13 cellular contexts compared by ENCODE assay signal in the genomic region with DNA sequence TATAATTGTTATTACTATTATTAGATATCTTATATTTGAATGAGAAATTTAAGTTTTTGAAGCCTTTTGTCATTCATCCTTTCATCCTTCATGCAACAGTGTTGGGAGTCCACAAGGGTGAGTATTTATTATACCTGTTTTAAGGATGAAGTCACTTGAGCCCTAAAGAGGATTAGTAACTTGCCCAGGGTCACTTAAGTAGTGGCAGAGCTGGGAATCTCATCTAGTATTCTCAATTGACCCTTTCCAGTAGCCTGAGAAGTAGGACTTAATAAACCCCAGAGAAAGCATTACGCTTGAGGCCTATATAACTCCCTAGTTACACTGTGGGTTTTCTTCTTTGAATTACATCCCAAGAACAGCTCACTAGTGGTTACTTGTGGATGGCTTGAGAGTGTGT.
DNase-seq lines count a peak whose midpoint lies in the region; ATAC-seq and TF ChIP-seq lines count a peak whose summit lies in the region.
"Had no signal": no experiment of that assay in that cellular context is flagged by ENCODE, and none has a peak within 500 bp of the region (broad histone marks: within the 10 kb centered on the region; RNA-seq: fewer than 3 reads in every experiment).

No MANE protein-coding gene starts in this region.

- H3K4ac ChIP-seq in mesendoderm (ENCODE audit: low read depth, low read length): no peak overlapping the region

- no peak overlapping the region for H2BK15ac ChIP-seq in mesendoderm (replicated peaks; ENCODE audit: low read depth)

- H3K4me2 ChIP-seq in mesendoderm (ENCODE audit: low read length): no peak overlapping the region
- H3K4me2 ChIP-seq: GM23338 had no signal

- no peaks in the 10 kb centered on the region for H3K79me2 ChIP-seq in mesendoderm (ENCODE audit: control insufficient read depth, insufficient read depth, low read length)

- in situ Hi-C loops in Panc1 (cut with HindIII; ENCODE audit: low pct_unique_long_range_greater_than_20kb, low sequenced_read_pairs): no loop called here

- H3K27me3 ChIP-seq in Panc1 (ENCODE audit: control insufficient read depth, insufficient read depth, low read length) (no peaks in the 10 kb centered on the region), mesendoderm (ENCODE audit: insufficient read depth, low read length, poor library complexity) (no peaks in the 10 kb centered on the region)
- H3K27me3 ChIP-seq: BE2C had no signal

- no peak overlapping the region for H3K18ac ChIP-seq in mesendoderm (ENCODE audit: low read length)

- TF ChIP-seq CTCF in Panc1 (IDR thresholded peaks at IDR 0.05): no peak

- H3K27ac ChIP-seq in Panc1 (ENCODE audit: low read length) (peak overlapping the region; percentile 42; the same call in 1 of the 2 replicates), mesendoderm (ENCODE audit: low read depth, low read length) (no peak overlapping the region)

- H3K4me1 Mint-ChIP-seq in T-helper 2 cell treated with Interferon-gamma antibody and Interleukin-4, amounts not matched to agents 5 μg/mL and 100 μg/mL, for 36 hours (ENCODE audit: low read depth): no peaks in the 10 kb centered on the region

- POLR2A ChIA-PET in Panc1 (lab: Charles Lee): no interaction called here

- H3K56ac ChIP-seq in mesendoderm (ENCODE audit: low read length): no peak overlapping the region

- peaks cover 5% of the 10 kb centered on the region for H3K27me3 Mint-ChIP-seq in T-helper 2 cell treated with Interferon-gamma antibody and Interleukin-4, amounts not matched to agents 5 μg/mL and 100 μg/mL, for 36 hours (ENCODE audit: low read depth)

- no peak overlapping the region for H4K5ac ChIP-seq in mesendoderm (ENCODE audit: low read length)

- H3K9me3 Mint-ChIP-seq in T-helper 2 cell treated with Interferon-gamma antibody and Interleukin-4, amounts not matched to agents 5 μg/mL and 100 μg/mL, for 36 hours: no peaks in the 10 kb centered on the region
- H3K9me3 Mint-ChIP-seq: GM23338 had no signal

- intact Hi-C loops in Panc1 (cut with micrococcal nuclease; ENCODE audit: unreplicated experiment): no loop called here

- H3K27ac Mint-ChIP-seq in T-helper 2 cell treated with Interferon-gamma antibody and Interleukin-4, amounts not matched to agents 5 μg/mL and 100 μg/mL, for 36 hours: no peak overlapping the region
- H3K27ac Mint-ChIP-seq: GM23338 had no signal

- H3K36me3 Mint-ChIP-seq in T-helper 2 cell treated with Interferon-gamma antibody and Interleukin-4, amounts not matched to agents 5 μg/mL and 100 μg/mL, for 36 hours (ENCODE audit: low read depth): no peaks in the 10 kb centered on the region

- no peak overlapping the region for H3K9ac ChIP-seq in mesendoderm (ENCODE audit: low read length)

- no peak overlapping the region for H2BK120ac ChIP-seq in mesendoderm (ENCODE audit: low read depth, low read length)

- H3K4me1 ChIP-seq in Panc1 (ENCODE audit: control insufficient read depth, insufficient read depth, low read length) (peaks cover 3% of the 10 kb centered on the region; the same call in 1 of the 2 replicates), mesendoderm (ENCODE audit: control insufficient read depth, low read depth, low read length) (no peaks in the 10 kb centered on the region)

- no peak overlapping the region for H2BK5ac ChIP-seq in mesendoderm (ENCODE audit: low read length)

- BruUV-seq in Panc1 (replicated peaks; lab: Mats Ljungman, UMichigan): no TSS peak

- peak; percentile 59 for DNase-seq in NCI-H524 treated with DMSO at 0.1 percent for 48 hours (lab: John Stamatoyannopoulos, UW)
- no peak for DNase-seq in Panc1 (ENCODE audit: low read depth, low spot score)
- DNase-seq in mesendoderm: peak; percentile 14
- DNase-seq in HCEC 1CT: no peak
- no peak for DNase-seq in T-helper 2 cell treated with Interferon-gamma antibody and Interleukin-4, amounts not matched to agents 5 μg/mL and 100 μg/mL, for 36 hours (ENCODE audit: low spot score)
- DNase-seq in COR-L47 (lab: John Stamatoyannopoulos, UW): no peak
- DNase-seq: BE2C, Calu3, DMS 273 treated with DMSO at 0.1 percent for 48 hours, H7 had no signal

- no CpG with 5 or more reads among the region's 1 CpG for WGBS in mesendoderm (ENCODE audit: extremely low coverage, insufficient coverage, low lambda C conversion rate)

- ATAC-seq in Panc1: no peak
- no peak for ATAC-seq in GM21528 (IDR thresholded peaks at IDR 0.05; ENCODE audit: low FRiP score, unreplicated experiment)
- ATAC-seq: GM12878, GM23338 had no signal

- H3K79me1 ChIP-seq in mesendoderm (ENCODE audit: low read length): no peaks in the 10 kb centered on the region

- H4K8ac ChIP-seq in mesendoderm (ENCODE audit: low read depth, low read length): no peak overlapping the region

- no peaks in the 10 kb centered on the region for H3K36me3 ChIP-seq in Panc1 (ENCODE audit: control insufficient read depth, insufficient read depth, low read length)
- no peaks in the 10 kb centered on the region for H3K36me3 ChIP-seq in mesendoderm (ENCODE audit: control insufficient read depth, insufficient read depth, low read length)
- H3K36me3 ChIP-seq: BE2C had no signal

- no peaks in the 10 kb centered on the region for H3K9me3 ChIP-seq in Panc1 (ENCODE audit: control insufficient read depth, insufficient read depth, low read depth, low read length)
- H3K9me3 ChIP-seq: BE2C had no signal

- H3K4me3 ChIP-seq in Panc1 (ENCODE audit: low read depth in 2 of 2, low read length in 2 of 2) (no peak overlapping the region), mesendoderm (ENCODE audit: low read length) (no peak overlapping the region)
- H3K4me3 ChIP-seq: GM12878, GM23338 had no signal

- no peak overlapping the region for H3K4me3 Mint-ChIP-seq in T-helper 2 cell treated with Interferon-gamma antibody and Interleukin-4, amounts not matched to agents 5 μg/mL and 100 μg/mL, for 36 hours
- H3K4me3 Mint-ChIP-seq: GM23338 had no signal

- H2AK5ac ChIP-seq in mesendoderm (ENCODE audit: low read length): no peak overlapping the region

- no peak overlapping the region for H3K23ac ChIP-seq in mesendoderm (ENCODE audit: low read length)

- CTCF ChIA-PET in Panc1 (lab: Charles Lee): no interaction called here

Comparison
In these comparisons a context has a peak if more than half of its experiments do, and no peak if none do; other contexts are left out.
1. DNase-seq: peak in NCI-H524 treated with DMSO at 0.1 percent for 48 hours (single experiment) and mesendoderm (single experiment); none in Panc1 (single experiment), HCEC 1CT (single experiment), T-helper 2 cell treated with Interferon-gamma antibody and Interleukin-4, amounts not matched to agents 5 μg/mL and 100 μg/mL, for 36 hours (single experiment) and COR-L47 (single experiment).